1 cellular context compared by ENCODE assay signal in the genomic region with DNA sequence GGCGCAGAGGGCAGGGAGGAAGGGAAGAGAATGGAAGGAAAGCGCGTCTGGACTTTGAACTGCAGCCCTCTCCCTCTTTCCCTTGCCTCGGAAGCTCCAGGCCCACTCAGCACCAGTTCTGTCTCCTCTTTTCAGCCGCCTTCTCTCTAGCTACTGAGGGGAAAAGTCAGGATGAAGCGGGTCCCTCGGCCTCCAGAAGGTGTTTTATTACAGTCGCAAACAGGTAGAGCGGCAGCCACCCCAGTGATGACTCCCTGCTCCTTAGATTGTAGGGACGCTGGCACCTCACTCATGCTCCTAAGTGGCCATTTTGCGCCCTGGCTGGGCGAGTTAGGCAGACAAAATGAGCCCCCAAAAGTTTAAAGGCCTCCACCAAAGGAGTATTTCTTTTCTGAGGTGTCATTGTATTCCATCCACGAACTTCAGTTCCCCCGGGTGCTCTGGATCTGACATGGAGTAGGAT.
TF ChIP-seq lines count a peak whose summit lies in the region.

No MANE protein-coding gene starts in this region.

TF ChIP-seq in HepG2, 621 proteins besides CTCF, POLR2A, EP300 and RAD21 (continued from another document and continues in another):
- TF ChIP-seq ZNF629 (CRISPR knock-in tag; conservative IDR thresholded peaks at IDR 0.05) (no peak), FOXA3 (CRISPR knock-in tag; IDR thresholded peaks at IDR 0.05) (no peak), MIER2 (CRISPR knock-in tag; IDR thresholded peaks at IDR 0.05) (no peak), HOXA7 (CRISPR knock-in tag; IDR thresholded peaks at IDR 0.05) (no peak), SSRP1 (CRISPR knock-in tag; IDR thresholded peaks at IDR 0.05) (0 out of 2 replicates have a peak, but pooled peaks have one; percentile 50), ZSCAN21 (CRISPR knock-in tag; IDR thresholded peaks at IDR 0.05; ENCODE audit: borderline replicate concordance) (no peak), KDM2A (CRISPR knock-in tag; IDR thresholded peaks at IDR 0.05; ENCODE audit: borderline replicate concordance, low read depth) (no peak), FLYWCH1 (CRISPR knock-in tag; IDR thresholded peaks at IDR 0.05) (no peak), ZNF556 (CRISPR knock-in tag; IDR thresholded peaks at IDR 0.05; ENCODE audit: borderline replicate concordance) (peak; percentile 55; the same call in 1 of the 2 replicates), ZBTB3 (CRISPR knock-in tag; IDR thresholded peaks at IDR 0.05; ENCODE audit: borderline replicate concordance, low read depth) (0 out of 2 replicates have a peak, but pooled peaks have one; percentile 18), KDM5B (CRISPR knock-in tag; IDR thresholded peaks at IDR 0.05; ENCODE audit: borderline replicate concordance) (peak; percentile 34; the same call in 1 of the 2 replicates), U2AF1 (optimal IDR thresholded peaks at IDR 0.05; ENCODE audit: low read depth, low read length) (peak; percentile 13), ZFY (CRISPR knock-in tag; IDR thresholded peaks at IDR 0.05) (0 out of 2 replicates have a peak, but pooled peaks have one; percentile 47), HNRNPH1 (optimal IDR thresholded peaks at IDR 0.05; ENCODE audit: low read depth, low read length) (no peak), HNF4G (IDR thresholded peaks at IDR 0.05; ENCODE audit: borderline replicate concordance, low read depth, low read length) (peak; percentile 69; the same call in 1 of the 2 replicates), HNF4G (CRISPR knock-in tag; IDR thresholded peaks at IDR 0.05; ENCODE audit: borderline replicate concordance, low read depth) (0 out of 2 replicates have a peak, but pooled peaks have one; percentile 20), NR3C1 (CRISPR knock-in tag; IDR thresholded peaks at IDR 0.05) (no peak), GATAD2A (CRISPR knock-in tag; IDR thresholded peaks at IDR 0.05) (no peak), ZNF224 (CRISPR knock-in tag; IDR thresholded peaks at IDR 0.05) (no peak), HDAC6 (IDR thresholded peaks at IDR 0.05; ENCODE audit: low read depth, low read length) (no peak), ZNF253 (CRISPR knock-in tag; IDR thresholded peaks at IDR 0.05; ENCODE audit: borderline replicate concordance) (no peak), ZNF468 (CRISPR knock-in tag; IDR thresholded peaks at IDR 0.05) (no peak), ZNF260 (CRISPR knock-in tag; IDR thresholded peaks at IDR 0.05; ENCODE audit: borderline replicate concordance, low read depth) (no peak), PAWR (CRISPR knock-in tag; IDR thresholded peaks at IDR 0.05; ENCODE audit: borderline replicate concordance) (no peak), PRPF4 (IDR thresholded peaks at IDR 0.05; ENCODE audit: low read depth, low read length, poor library complexity, severe bottlenecking) (no peak), RBAK (CRISPR knock-in tag; IDR thresholded peaks at IDR 0.05) (no peak), ZNF777 (CRISPR knock-in tag; IDR thresholded peaks at IDR 0.05) (no peak), REL (CRISPR knock-in tag; conservative IDR thresholded peaks at IDR 0.05) (no peak), MTF1 (CRISPR knock-in tag; IDR thresholded peaks at IDR 0.05) (no peak), SOX13 (IDR thresholded peaks at IDR 0.05) (no peak), SOX13 (CRISPR knock-in tag; conservative IDR thresholded peaks at IDR 0.05 in 1 of 2, IDR thresholded peaks at IDR 0.05 in 1 of 2) (no peak), ZNF282 (IDR thresholded peaks at IDR 0.05; ENCODE audit: partially characterized antibody) (no peak), HNRNPLL (IDR thresholded peaks at IDR 0.05; ENCODE audit: low read depth, low read length, poor library complexity, severe bottlenecking) (no peak), HOXA5 (CRISPR knock-in tag; IDR thresholded peaks at IDR 0.05) (no peak)
- TF ChIP-seq, protein P1, sequence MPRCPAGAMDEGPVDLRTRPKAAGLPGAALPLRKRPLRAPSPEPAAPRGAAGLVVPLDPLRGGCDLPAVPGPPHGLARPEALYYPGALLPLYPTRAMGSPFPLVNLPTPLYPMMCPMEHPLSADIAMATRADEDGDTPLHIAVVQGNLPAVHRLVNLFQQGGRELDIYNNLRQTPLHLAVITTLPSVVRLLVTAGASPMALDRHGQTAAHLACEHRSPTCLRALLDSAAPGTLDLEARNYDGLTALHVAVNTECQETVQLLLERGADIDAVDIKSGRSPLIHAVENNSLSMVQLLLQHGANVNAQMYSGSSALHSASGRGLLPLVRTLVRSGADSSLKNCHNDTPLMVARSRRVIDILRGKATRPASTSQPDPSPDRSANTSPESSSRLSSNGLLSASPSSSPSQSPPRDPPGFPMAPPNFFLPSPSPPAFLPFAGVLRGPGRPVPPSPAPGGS (CRISPR knock-in tag; IDR thresholded peaks at IDR 0.05) = no peak
- TF ChIP-seq, protein P2, sequence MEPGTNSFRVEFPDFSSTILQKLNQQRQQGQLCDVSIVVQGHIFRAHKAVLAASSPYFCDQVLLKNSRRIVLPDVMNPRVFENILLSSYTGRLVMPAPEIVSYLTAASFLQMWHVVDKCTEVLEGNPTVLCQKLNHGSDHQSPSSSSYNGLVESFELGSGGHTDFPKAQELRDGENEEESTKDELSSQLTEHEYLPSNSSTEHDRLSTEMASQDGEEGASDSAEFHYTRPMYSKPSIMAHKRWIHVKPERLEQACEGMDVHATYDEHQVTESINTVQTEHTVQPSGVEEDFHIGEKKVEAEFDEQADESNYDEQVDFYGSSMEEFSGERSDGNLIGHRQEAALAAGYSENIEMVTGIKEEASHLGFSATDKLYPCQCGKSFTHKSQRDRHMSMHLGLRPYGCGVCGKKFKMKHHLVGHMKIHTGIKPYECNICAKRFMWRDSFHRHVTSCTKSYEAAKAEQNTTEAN (CRISPR knock-in tag; conservative IDR thresholded peaks at IDR 0.05) = no peak
- TF ChIP-seq, protein P3, sequence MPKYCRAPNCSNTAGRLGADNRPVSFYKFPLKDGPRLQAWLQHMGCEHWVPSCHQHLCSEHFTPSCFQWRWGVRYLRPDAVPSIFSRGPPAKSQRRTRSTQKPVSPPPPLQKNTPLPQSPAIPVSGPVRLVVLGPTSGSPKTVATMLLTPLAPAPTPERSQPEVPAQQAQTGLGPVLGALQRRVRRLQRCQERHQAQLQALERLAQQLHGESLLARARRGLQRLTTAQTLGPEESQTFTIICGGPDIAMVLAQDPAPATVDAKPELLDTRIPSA (CRISPR knock-in tag; IDR thresholded peaks at IDR 0.05; ENCODE audit: borderline replicate concordance) = no peak; the same call in 1 of the 2 replicates
- TF ChIP-seq, protein P4, sequence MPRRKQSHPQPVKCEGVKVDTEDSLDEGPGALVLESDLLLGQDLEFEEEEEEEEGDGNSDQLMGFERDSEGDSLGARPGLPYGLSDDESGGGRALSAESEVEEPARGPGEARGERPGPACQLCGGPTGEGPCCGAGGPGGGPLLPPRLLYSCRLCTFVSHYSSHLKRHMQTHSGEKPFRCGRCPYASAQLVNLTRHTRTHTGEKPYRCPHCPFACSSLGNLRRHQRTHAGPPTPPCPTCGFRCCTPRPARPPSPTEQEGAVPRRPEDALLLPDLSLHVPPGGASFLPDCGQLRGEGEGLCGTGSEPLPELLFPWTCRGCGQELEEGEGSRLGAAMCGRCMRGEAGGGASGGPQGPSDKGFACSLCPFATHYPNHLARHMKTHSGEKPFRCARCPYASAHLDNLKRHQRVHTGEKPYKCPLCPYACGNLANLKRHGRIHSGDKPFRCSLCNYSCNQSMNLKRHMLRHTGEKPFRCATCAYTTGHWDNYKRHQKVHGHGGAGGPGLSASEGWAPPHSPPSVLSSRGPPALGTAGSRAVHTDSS (CRISPR knock-in tag; conservative IDR thresholded peaks at IDR 0.05) = no peak
- TF ChIP-seq, protein P5, sequence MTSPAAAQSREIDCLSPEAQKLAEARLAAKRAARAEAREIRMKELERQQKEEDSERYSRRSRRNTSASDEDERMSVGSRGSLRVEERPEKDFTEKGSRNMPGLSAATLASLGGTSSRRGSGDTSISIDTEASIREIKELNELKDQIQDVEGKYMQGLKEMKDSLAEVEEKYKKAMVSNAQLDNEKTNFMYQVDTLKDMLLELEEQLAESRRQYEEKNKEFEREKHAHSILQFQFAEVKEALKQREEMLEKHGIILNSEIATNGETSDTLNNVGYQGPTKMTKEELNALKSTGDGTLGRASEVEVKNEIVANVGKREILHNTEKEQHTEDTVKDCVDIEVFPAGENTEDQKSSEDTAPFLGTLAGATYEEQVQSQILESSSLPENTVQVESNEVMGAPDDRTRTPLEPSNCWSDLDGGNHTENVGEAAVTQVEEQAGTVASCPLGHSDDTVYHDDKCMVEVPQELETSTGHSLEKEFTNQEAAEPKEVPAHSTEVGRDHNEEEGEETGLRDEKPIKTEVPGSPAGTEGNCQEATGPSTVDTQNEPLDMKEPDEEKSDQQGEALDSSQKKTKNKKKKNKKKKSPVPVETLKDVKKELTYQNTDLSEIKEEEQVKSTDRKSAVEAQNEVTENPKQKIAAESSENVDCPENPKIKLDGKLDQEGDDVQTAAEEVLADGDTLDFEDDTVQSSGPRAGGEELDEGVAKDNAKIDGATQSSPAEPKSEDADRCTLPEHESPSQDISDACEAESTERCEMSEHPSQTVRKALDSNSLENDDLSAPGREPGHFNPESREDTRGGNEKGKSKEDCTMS (CRISPR knock-in tag; conservative IDR thresholded peaks at IDR 0.05) = no peak
- TF ChIP-seq, protein P6, sequence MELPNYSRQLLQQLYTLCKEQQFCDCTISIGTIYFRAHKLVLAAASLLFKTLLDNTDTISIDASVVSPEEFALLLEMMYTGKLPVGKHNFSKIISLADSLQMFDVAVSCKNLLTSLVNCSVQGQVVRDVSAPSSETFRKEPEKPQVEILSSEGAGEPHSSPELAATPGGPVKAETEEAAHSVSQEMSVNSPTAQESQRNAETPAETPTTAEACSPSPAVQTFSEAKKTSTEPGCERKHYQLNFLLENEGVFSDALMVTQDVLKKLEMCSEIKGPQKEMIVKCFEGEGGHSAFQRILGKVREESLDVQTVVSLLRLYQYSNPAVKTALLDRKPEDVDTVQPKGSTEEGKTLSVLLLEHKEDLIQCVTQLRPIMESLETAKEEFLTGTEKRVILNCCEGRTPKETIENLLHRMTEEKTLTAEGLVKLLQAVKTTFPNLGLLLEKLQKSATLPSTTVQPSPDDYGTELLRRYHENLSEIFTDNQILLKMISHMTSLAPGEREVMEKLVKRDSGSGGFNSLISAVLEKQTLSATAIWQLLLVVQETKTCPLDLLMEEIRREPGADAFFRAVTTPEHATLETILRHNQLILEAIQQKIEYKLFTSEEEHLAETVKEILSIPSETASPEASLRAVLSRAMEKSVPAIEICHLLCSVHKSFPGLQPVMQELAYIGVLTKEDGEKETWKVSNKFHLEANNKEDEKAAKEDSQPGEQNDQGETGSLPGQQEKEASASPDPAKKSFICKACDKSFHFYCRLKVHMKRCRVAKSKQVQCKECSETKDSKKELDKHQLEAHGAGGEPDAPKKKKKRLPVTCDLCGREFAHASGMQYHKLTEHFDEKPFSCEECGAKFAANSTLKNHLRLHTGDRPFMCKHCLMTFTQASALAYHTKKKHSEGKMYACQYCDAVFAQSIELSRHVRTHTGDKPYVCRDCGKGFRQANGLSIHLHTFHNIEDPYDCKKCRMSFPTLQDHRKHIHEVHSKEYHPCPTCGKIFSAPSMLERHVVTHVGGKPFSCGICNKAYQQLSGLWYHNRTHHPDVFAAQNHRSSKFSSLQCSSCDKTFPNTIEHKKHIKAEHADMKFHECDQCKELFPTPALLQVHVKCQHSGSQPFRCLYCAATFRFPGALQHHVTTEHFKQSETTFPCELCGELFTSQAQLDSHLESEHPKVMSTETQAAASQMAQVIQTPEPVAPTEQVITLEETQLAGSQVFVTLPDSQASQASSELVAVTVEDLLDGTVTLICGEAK (IDR thresholded peaks at IDR 0.05) = no peak
- TF ChIP-seq, protein P6 (CRISPR knock-in tag; IDR thresholded peaks at IDR 0.05) = 0 out of 2 replicates have a peak, but pooled peaks have one; percentile 15
- TF ChIP-seq, protein P7, sequence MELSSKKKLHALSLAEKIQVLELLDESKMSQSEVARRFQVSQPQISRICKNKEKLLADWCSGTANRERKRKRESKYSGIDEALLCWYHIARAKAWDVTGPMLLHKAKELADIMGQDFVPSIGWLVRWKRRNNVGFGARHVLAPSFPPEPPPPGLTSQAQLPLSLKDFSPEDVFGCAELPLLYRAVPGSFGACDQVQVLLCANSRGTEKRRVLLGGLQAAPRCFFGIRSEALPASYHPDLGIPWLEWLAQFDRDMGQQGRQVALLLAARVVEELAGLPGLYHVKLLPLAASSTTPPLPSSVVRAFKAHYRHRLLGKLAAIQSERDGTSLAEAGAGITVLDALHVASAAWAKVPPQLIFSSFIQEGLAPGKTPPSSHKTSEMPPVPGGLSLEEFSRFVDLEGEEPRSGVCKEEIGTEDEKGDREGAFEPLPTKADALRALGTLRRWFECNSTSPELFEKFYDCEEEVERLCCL (CRISPR knock-in tag; IDR thresholded peaks at IDR 0.05; ENCODE audit: borderline replicate concordance) = no peak
